In genomic region chr13:28657784-28658538, GRCh38 we compare ENCODE assay signal across 1 cellular context.
TF ChIP-seq lines count a peak whose summit lies in the region.

No MANE protein-coding gene starts in this region.

TF ChIP-seq in H1, 55 proteins besides CTCF, POLR2A, EP300 and RAD21 (continued from another document):
- TF ChIP-seq GABPA (IDR thresholded peaks at IDR 0.05; ENCODE audit: borderline replicate concordance, insufficient read depth, low read length) (no peak), TCF12 (IDR thresholded peaks at IDR 0.05; ENCODE audit: low read depth, low read length) (no peak), KDM5A (IDR thresholded peaks at IDR 0.05; ENCODE audit: low read length) (no peak), SIRT6 (IDR thresholded peaks at IDR 0.05; ENCODE audit: low read length) (no peak), POLR2AphosphoS5 (IDR thresholded peaks at IDR 0.05; ENCODE audit: low read depth, low read length) (no peak), PHF8 (conservative IDR thresholded peaks at IDR 0.05; ENCODE audit: low read depth, low read length) (no peak), ZNF274 (IDR thresholded peaks at IDR 0.05; ENCODE audit: borderline replicate concordance, extremely low read depth, low read length) (no peak), SAP30 (IDR thresholded peaks at IDR 0.05; ENCODE audit: insufficient read depth, insufficient replicate concordance, low read length) (no peak), ATF2 (IDR thresholded peaks at IDR 0.05; ENCODE audit: low read length) (no peak), KDM1A (IDR thresholded peaks at IDR 0.05; ENCODE audit: borderline replicate concordance, low read length) (no peak)
